ENCODE assay signal across 9 cellular contexts in the genomic region with DNA sequence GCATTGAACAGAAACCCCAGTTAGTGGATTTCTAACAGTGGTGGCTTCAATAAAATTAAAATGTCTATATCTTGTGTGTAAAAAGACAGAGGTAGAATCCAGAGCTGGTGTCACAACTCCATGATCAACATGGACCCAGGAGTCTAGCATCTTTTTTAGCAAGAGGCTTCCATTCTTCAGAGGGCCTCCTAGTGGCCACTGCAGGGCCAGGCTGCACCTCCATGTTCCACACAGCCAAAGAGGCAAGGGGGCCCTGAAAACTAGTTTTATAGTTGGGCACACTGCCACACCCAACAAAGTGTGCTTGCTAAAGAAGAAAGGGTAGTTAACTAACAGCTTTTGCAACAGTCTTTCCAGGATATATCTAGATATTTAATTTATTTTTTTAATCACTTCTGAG. TPM values are rescaled to one million over a fixed set of nuclear protein-coding genes. Genes with fewer than 3 reads are reported as not detected.
DNase-seq lines count a peak whose midpoint lies in the region; ATAC-seq and TF ChIP-seq lines count a peak whose summit lies in the region.
"Had no signal": no experiment of that assay in that cellular context is flagged by ENCODE, and none has a peak within 500 bp of the region (broad histone marks: within the 10 kb centered on the region; RNA-seq: fewer than 3 reads in every experiment).

No MANE protein-coding gene starts in this region.

- no peaks in the 10 kb centered on the region for H3K36me3 ChIP-seq in H7 (replicated peaks; ENCODE audit: control insufficient read depth, insufficient read depth, low read length)

- peak; percentile 39 for DNase-seq in COLO668 (lab: John Stamatoyannopoulos, UW; ENCODE audit: unreplicated experiment)
- DNase-seq in H7: peak; percentile 61
- DNase-seq in left lobe of liver (ENCODE audit: low spot score): peak; percentile 56
- DNase-seq in DMS79 treated with DMSO at 0.1 percent for 48 hours (lab: John Stamatoyannopoulos, UW): no peak
- no peak for DNase-seq in NCI-H1092 treated with DMSO at 0.1 percent for 48 hours (lab: John Stamatoyannopoulos, UW)
- DNase-seq: stimulated activated naive CD4-positive, alpha-beta T cell had no signal

- peak; percentile 64 for ATAC-seq in left lobe of liver
- no peak for ATAC-seq in GM21737 (IDR thresholded peaks at IDR 0.05; ENCODE audit: unreplicated experiment)
- no peak for ATAC-seq in GM21381 (IDR thresholded peaks at IDR 0.05; ENCODE audit: unreplicated experiment)

- H3K4me3 ChIP-seq in H7 (ENCODE audit: insufficient read depth, low read depth, low read length) (no peak overlapping the region), WI38 (ENCODE audit: low read depth, low read length) (no peak overlapping the region)

- TF ChIP-seq CTCF in WI38 (IDR thresholded peaks at IDR 0.05; ENCODE audit: low read depth, low read length): peak; percentile 67

- no peaks in the 10 kb centered on the region for H3K27me3 ChIP-seq in H7 (ENCODE audit: control insufficient read depth, insufficient read depth, low read length)

RNA-seq across cellular contexts. Expression of gene N4BP2L1, which starts 12.9 kb away (rescaled TPM):
- total RNA-seq in H7 (2014; rRNA removed; shearing (Covaris generic)): 2.1 and 2.4 TPM in 2 replicates
- total RNA-seq in left lobe of liver: 45.9 TPM

Comparison
In these comparisons a context has a peak if more than half of its experiments do, and no peak if none do; other contexts are left out.
1. DNase-seq: peak in COLO668 (single experiment), H7 (single experiment) and left lobe of liver (single experiment); none in DMS79 treated with DMSO at 0.1 percent for 48 hours (single experiment) and NCI-H1092 treated with DMSO at 0.1 percent for 48 hours (single experiment).
2. RNA of gene N4BP2L1, which starts 12.9 kb away (total RNA-seq): 45.9 TPM in left lobe of liver (single experiment); 2.1 to 2.4 TPM in H7; every median in the first group is over 10 times any median in the second.